8 cellular contexts compared by ENCODE assay signal in the genomic region with DNA sequence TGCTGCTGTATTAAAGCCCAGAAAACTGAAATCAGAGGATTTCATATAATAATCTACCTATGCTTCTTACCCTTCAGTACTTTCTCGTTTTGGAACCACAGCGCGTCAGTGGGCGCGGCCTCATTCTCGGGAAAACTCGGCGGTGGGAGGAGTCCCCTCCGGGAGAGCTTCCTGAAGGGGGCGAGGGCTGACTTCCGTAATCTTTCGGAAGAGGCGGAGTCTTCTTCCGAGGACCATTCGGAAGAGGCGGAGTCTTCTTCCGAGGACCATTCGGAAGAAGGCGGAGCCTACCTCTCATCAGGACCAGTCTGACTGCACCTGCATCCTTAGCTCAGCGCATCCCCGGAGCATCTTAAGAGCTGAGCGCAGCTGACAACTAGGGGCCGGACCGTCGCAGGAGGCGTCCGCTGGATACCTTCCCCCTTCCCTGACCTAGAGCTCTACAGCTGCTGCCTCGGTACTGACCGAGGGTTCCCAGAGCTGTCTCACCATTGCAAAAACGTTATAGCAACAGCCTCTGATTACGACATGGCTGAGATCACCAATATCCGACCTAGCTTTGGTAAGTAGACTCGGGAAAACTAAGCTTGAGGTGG. TPM values are rescaled to one million over a fixed set of nuclear protein-coding genes. Genes with fewer than 3 reads are reported as not detected.
DNase-seq lines count a peak whose midpoint lies in the region; ATAC-seq, FAIRE-seq and TF ChIP-seq lines count a peak whose summit lies in the region.

A gene with protein sequence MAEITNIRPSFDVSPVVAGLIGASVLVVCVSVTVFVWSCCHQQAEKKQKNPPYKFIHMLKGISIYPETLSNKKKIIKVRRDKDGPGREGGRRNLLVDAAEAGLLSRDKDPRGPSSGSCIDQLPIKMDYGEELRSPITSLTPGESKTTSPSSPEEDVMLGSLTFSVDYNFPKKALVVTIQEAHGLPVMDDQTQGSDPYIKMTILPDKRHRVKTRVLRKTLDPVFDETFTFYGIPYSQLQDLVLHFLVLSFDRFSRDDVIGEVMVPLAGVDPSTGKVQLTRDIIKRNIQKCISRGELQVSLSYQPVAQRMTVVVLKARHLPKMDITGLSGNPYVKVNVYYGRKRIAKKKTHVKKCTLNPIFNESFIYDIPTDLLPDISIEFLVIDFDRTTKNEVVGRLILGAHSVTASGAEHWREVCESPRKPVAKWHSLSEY (plus strand): TSS at position 334 of the 596 bp plus-strand sequence. CDS start 195 bp downstream, at position 529.

- peaks cover 3% of the 10 kb centered on the region; the same call in 1 of the 2 replicates for H3K36me3 ChIP-seq in PC-3 (ENCODE audit: low read depth, low read length)
- H3K36me3 ChIP-seq in endothelial cell of umbilical vein (ENCODE audit: control insufficient read depth in 2 of 2, extremely low read depth in 1 of 2, insufficient read depth in 2 of 2, low read length in 2 of 2), result peaks cover under 1 to 2% of the 10 kb centered on the region in 2 experiments

- no peaks in the 10 kb centered on the region for H3K9me3 Mint-ChIP-seq in mesothelial cell of epicardium

- H3K36me3 Mint-ChIP-seq in mesothelial cell of epicardium, result peaks cover 6% of the 10 kb centered on the region

- H3K4me3 Mint-ChIP-seq in mesothelial cell of epicardium, result peak within 1 kb of the TSS; percentile 75

- H3F3A ChIP-seq in PC-3 (ENCODE audit: low read length, unreplicated experiment), result no peaks in the 10 kb centered on the region

- H3K27me3 Mint-ChIP-seq in mesothelial cell of epicardium (ENCODE audit: low read depth), result peaks cover 30% of the 10 kb centered on the region

- peak within 1 kb of the TSS; percentile 88 for H3K4me2 ChIP-seq in PC-3 (ENCODE audit: low read length)
- peak within 1 kb of the TSS; percentile 94 for H3K4me2 ChIP-seq in endothelial cell of umbilical vein (ENCODE audit: insufficient read depth, low read length)

- H3K9me2 ChIP-seq in PC-3 (replicated peaks; ENCODE audit: low read length), result no peaks in the 10 kb centered on the region

- H3K27ac ChIP-seq in PC-3 (ENCODE audit: low read length) (no peak within 1 kb of the TSS), endothelial cell of umbilical vein (ENCODE audit: insufficient read depth, low read depth, low read length) (peak within 1 kb of the TSS; percentile 95)

- no peak for TF ChIP-seq POLR2A in endothelial cell of umbilical vein (IDR thresholded peaks at IDR 0.05; ENCODE audit: low read depth, low read length)

- peak; percentile 99 for DNase-seq in DMS 273 (lab: John Stamatoyannopoulos, UW; ENCODE audit: unreplicated experiment)
- peak; percentile 95 for DNase-seq in Jurkat, Clone E6-1 (ENCODE audit: low read depth, low spot score)
- peak; percentile 99 for DNase-seq in PC-3
- peak; percentile 92 for DNase-seq in activated T-cell treated with anti-CD3 and anti-CD28 coated beads for 4 hours
- DNase-seq in endothelial cell of umbilical vein (ENCODE audit: low read depth, low spot score), result peak; percentile 95
- DNase-seq in mesothelial cell of epicardium (ENCODE audit: low spot score in 2 of 2, unreplicated experiment in 2 of 2), result peak; percentile 90 to 91
- peak; percentile 82 to 88 for DNase-seq in stimulated activated CD8-positive, alpha-beta memory T cell treated with anti-CD3 and anti-CD28 coated beads, Interleukin-15, amount 100 ng/mL, for 4 hours (ENCODE audit: low read depth in 2 of 2)

- peak; percentile 70 for ATAC-seq in GM21576 (IDR thresholded peaks at IDR 0.05; ENCODE audit: unreplicated experiment)
- ATAC-seq in PC-3, result peak; percentile 88

- peak within 1 kb of the TSS; percentile 87 for H3K27ac Mint-ChIP-seq in mesothelial cell of epicardium

- CTCF ChIA-PET in PC-3 (lab: Charles Lee), result interaction anchor here (0.5 to 0.6 kb wide), 2 partner anchors 651 to 907 kb away, joined by 3 to 5 read pairs; no protein-coding TSS in a partner anchor
- CTCF ChIA-PET in endothelial cell of umbilical vein (lab: Charles Lee), result interaction anchor here (0.6 to 3.5 kb wide), 5 partner anchors 8 to 207 kb away, joined by 3 to 11 read pairs (median 5); no protein-coding TSS in a partner anchor

- peak; percentile 99 for FAIRE-seq in endothelial cell of umbilical vein (lab: Jason Lieb, UNC)

- TF ChIP-seq CTCF in PC-3 (conservative IDR thresholded peaks at IDR 0.05; ENCODE audit: low read depth, low read length), result no peak
- no peak for TF ChIP-seq CTCF in endothelial cell of umbilical vein (IDR thresholded peaks at IDR 0.05; ENCODE audit: extremely low read depth in 1 of 2, insufficient read depth in 1 of 2, low read depth in 1 of 2, low read length in 2 of 2)
- TF ChIP-seq CTCF in mesothelial cell of epicardium (IDR thresholded peaks at IDR 0.05; ENCODE audit: unreplicated experiment), result no peak

- H3K9me3 ChIP-seq in PC-3 (ENCODE audit: low read length) (no peaks in the 10 kb centered on the region), endothelial cell of umbilical vein (replicated peaks; ENCODE audit: control insufficient read depth, insufficient read depth, low read length) (no peaks in the 10 kb centered on the region)

- peaks cover 26% of the 10 kb centered on the region for H3K79me2 ChIP-seq in PC-3 (ENCODE audit: low read length)
- H3K79me2 ChIP-seq in endothelial cell of umbilical vein (ENCODE audit: control insufficient read depth, insufficient read depth, low read length), result peaks cover 20% of the 10 kb centered on the region

- peak within 1 kb of the TSS; percentile 67 for H2AFZ ChIP-seq in PC-3 (ENCODE audit: low read length)
- peak within 1 kb of the TSS; percentile 41 for H2AFZ ChIP-seq in endothelial cell of umbilical vein (ENCODE audit: low read depth, low read length)

- BruUV-seq in PC-3 (replicated peaks; lab: Mats Ljungman, UMichigan), result no TSS peak
- BruUV-seq in endothelial cell of umbilical vein (replicated peaks; lab: Mats Ljungman, UMichigan), result no TSS peak

- no peaks in the 10 kb centered on the region for H3K9me1 ChIP-seq in endothelial cell of umbilical vein (replicated peaks; ENCODE audit: control insufficient read depth, extremely low read depth, insufficient read depth, low read length)

- peaks cover 14% of the 10 kb centered on the region for H3K4me1 Mint-ChIP-seq in mesothelial cell of epicardium

- POLR2A ChIA-PET in PC-3 (lab: Charles Lee; ENCODE audit: unreplicated experiment) (interaction anchor here (1.0 kb wide), 1 partner anchor 33 kb away, joined by 4 read pairs; no protein-coding TSS in a partner anchor), endothelial cell of umbilical vein (lab: Charles Lee) (interaction anchor here (1.2 to 2.9 kb wide), 3 partner anchors 10 to 34 kb away, joined by 3 to 14 read pairs (median 4); no protein-coding TSS in a partner anchor)

- H4K20me1 ChIP-seq in PC-3 (ENCODE audit: low read length) (no peaks in the 10 kb centered on the region), endothelial cell of umbilical vein (replicated peaks; ENCODE audit: control insufficient read depth, extremely low read depth, insufficient read depth, low read length) (no peaks in the 10 kb centered on the region)

- H3K9ac ChIP-seq in PC-3 (ENCODE audit: low read length), result peak within 1 kb of the TSS; percentile 39
- peak within 1 kb of the TSS; percentile 98 for H3K9ac ChIP-seq in endothelial cell of umbilical vein (replicated peaks; ENCODE audit: extremely low read depth, insufficient read depth, low read length)

- H3K4me3 ChIP-seq in Jurkat, Clone E6-1 (ENCODE audit: low read length), result peak within 1 kb of the TSS; percentile 60
- H3K4me3 ChIP-seq in PC-3 (ENCODE audit: low read length) (peak within 1 kb of the TSS; percentile 66), endothelial cell of umbilical vein (replicated peaks in 1 of 3; ENCODE audit: insufficient read depth in 1 of 3, low read depth in 1 of 3, low read length in 3 of 3) (peak within 1 kb of the TSS; percentile 52 to 79 (median 54))

- intact Hi-C loops in PC-3 (cut with micrococcal nuclease), result loop anchor here (1.0 to 5.0 kb wide), 3 partner anchors 34 to 73 kb away; a partner anchor contains a TSS
- intact Hi-C loops in endothelial cell of umbilical vein (cut with micrococcal nuclease), result loop anchor here (1.0 to 10.0 kb wide), 3 partner anchors 51 to 175 kb away; a partner anchor contains a TSS

- dilution Hi-C loops in endothelial cell of umbilical vein (cut with MboI; ENCODE audit: extremely low pct_ligation_motif_present, low sequenced_read_pairs), result no loop called here

- H3K27me3 ChIP-seq in PC-3 (ENCODE audit: low read length) (peaks cover 27% of the 10 kb centered on the region), endothelial cell of umbilical vein (ENCODE audit: control insufficient read depth in 2 of 2, insufficient read depth in 2 of 2, low read length in 2 of 2) (no peaks in the 10 kb centered on the region)

- H3K4me1 ChIP-seq in PC-3 (ENCODE audit: insufficient read depth, low read length) (peaks cover 13% of the 10 kb centered on the region), endothelial cell of umbilical vein (ENCODE audit: control insufficient read depth, extremely low read depth, insufficient read depth, low read length) (peaks cover 21% of the 10 kb centered on the region)

TF ChIP-seq in endothelial cell of umbilical vein, 7 proteins besides CTCF, POLR2A, EP300 and RAD21:
- TF ChIP-seq GATA2 (IDR thresholded peaks at IDR 0.05; ENCODE audit: insufficient read depth, insufficient read length, low read depth, low read length), result no peak
- no peak for TF ChIP-seq JUN (IDR thresholded peaks at IDR 0.05; ENCODE audit: borderline replicate concordance, insufficient read depth, insufficient read length, low read depth)
- TF ChIP-seq POLR2AphosphoS5 (IDR thresholded peaks at IDR 0.05; ENCODE audit: insufficient read depth, low read depth, low read length), result no peak
- no peak for TF ChIP-seq MYC (IDR thresholded peaks at IDR 0.05; ENCODE audit: low read depth, low read length)
- TF ChIP-seq EZH2 (IDR thresholded peaks at IDR 0.05; ENCODE audit: borderline replicate concordance, low read depth, low read length, severe bottlenecking), result no peak
- TF ChIP-seq, protein P1, sequence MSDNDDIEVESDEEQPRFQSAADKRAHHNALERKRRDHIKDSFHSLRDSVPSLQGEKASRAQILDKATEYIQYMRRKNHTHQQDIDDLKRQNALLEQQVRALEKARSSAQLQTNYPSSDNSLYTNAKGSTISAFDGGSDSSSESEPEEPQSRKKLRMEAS (IDR thresholded peaks at IDR 0.05; ENCODE audit: insufficient read depth, insufficient read length), result no peak

RNA-seq across cellular contexts. Expression of the gene that starts here (rescaled TPM):
- 1.4 TPM for polyA plus RNA-seq in Jurkat, Clone E6-1 (2012; ENCODE audit: insufficient read depth, insufficient read length)
- 0.29 and 0.44 TPM in 2 replicates for total RNA-seq in PC-3 (2014; rRNA removed)
- 33.7 and 36.5 TPM in 2 replicates for total RNA-seq in endothelial cell of umbilical vein
- polyA plus RNA-seq in endothelial cell of umbilical vein, result 27.6 and 28.2 TPM in 2 replicates
- polyA plus RNA-seq in endothelial cell of umbilical vein (2011; cell fraction: cytosol; rRNA removed), result 24.2 and 26.2 TPM in 2 replicates
- 18.3 and 18.5 TPM in 2 replicates for polyA plus RNA-seq in endothelial cell of umbilical vein (2011; cell fraction: nucleus; rRNA removed)
- polyA plus RNA-seq in endothelial cell of umbilical vein (2012), result 28.6 and 33.6 TPM in 2 replicates
- polyA minus RNA-seq in endothelial cell of umbilical vein, result 71.3 and 78.1 TPM in 2 replicates
- 0.20 TPM for polyA minus RNA-seq in endothelial cell of umbilical vein (2011; cell fraction: cytosol; rRNA and poly(A)+ RNA removed)
- 16.8 and 20.6 TPM in 2 replicates for polyA minus RNA-seq in endothelial cell of umbilical vein (2011; cell fraction: nucleus; rRNA and poly(A)+ RNA removed)
- total RNA-seq in mesothelial cell of epicardium, result 0.20 to 0.51 TPM (median 0.45 TPM) in 3 replicates

Comparison
In these comparisons a context has a peak if more than half of its experiments do, and no peak if none do; other contexts are left out.
1. RNA of the gene that starts here (total RNA-seq): 33.7 to 36.5 TPM in endothelial cell of umbilical vein; 0.20 to 0.51 TPM in mesothelial cell of epicardium and 0.29 to 0.44 TPM in PC-3; every median in the first group is over 10 times any median in the second.
2. Peak in DNase-seq, ATAC-seq, H3K4me3 ChIP-seq, H3K9ac ChIP-seq and H3K4me2 ChIP-seq in PC-3; RNA of the gene not detected or under 1 TPM.
3. Peak in DNase-seq in mesothelial cell of epicardium; RNA of the gene not detected or under 1 TPM.
4. Peak in every context shown above with its lines, with median percentiles within 50 percentile points of each other: DNase-seq and H3K4me3 ChIP-seq.